In genomic region chr12:17215754-17216153, GRCh38 we compare ENCODE assay signal across 19 cellular contexts.
DNase-seq lines count a peak whose midpoint lies in the region; ATAC-seq, FAIRE-seq and TF ChIP-seq lines count a peak whose summit lies in the region.
"Had no signal": no experiment of that assay in that cellular context is flagged by ENCODE, and none has a peak within 500 bp of the region (broad histone marks: within the 10 kb centered on the region; RNA-seq: fewer than 3 reads in every experiment).

No MANE protein-coding gene starts in this region.

- in situ Hi-C loops in ACHN (cut with HindIII; ENCODE audit: low pct_ligation_motif_present, low pct_unique_long_range_greater_than_20kb, low sequenced_read_pairs) = no loop called here
- in situ Hi-C loops in Panc1 (cut with HindIII; ENCODE audit: low pct_unique_long_range_greater_than_20kb, low sequenced_read_pairs) = no loop called here

- H3K4me3 ChIP-seq in Panc1 (ENCODE audit: low read depth in 2 of 2, low read length in 2 of 2) = no peak overlapping the region
- H3K4me3 ChIP-seq in pancreas = no peak overlapping the region
- H3K4me3 ChIP-seq: gastroesophageal sphincter had no signal

- intact Hi-C loops in Panc1 (cut with micrococcal nuclease; ENCODE audit: unreplicated experiment) (no loop called here), pancreas (cut with DNase I) (no loop called here)

- ATAC-seq in Panc1 = no peak
- no peak for ATAC-seq in HG03025 (IDR thresholded peaks at IDR 0.05; ENCODE audit: low FRiP score, unreplicated experiment)
- ATAC-seq in pancreas = no peak
- ATAC-seq: gastroesophageal sphincter; naive thymus-derived CD8-positive, alpha-beta T cell; stimulated activated naive CD8-positive, alpha-beta T cell treated with anti-CD3 and anti-CD28 coated beads, Interleukin-15, amount 100 ng/mL, for 72 hours had no signal

- H3K27ac ChIP-seq in Panc1 (ENCODE audit: low read length) = no peak overlapping the region
- no peak overlapping the region for H3K27ac ChIP-seq in pancreas
- H3K27ac ChIP-seq: gastroesophageal sphincter, VCaP had no signal

- H3K4me1 ChIP-seq in Panc1 (ENCODE audit: control insufficient read depth, insufficient read depth, low read length) (no peaks in the 10 kb centered on the region), pancreas (no peaks in the 10 kb centered on the region)
- H3K4me1 ChIP-seq: BE2C, gastroesophageal sphincter had no signal

- no peaks in the 10 kb centered on the region; the same call in 1 of the 2 replicates for H3K9me3 ChIP-seq in Panc1 (ENCODE audit: control insufficient read depth, insufficient read depth, low read depth, low read length)
- H3K9me3 ChIP-seq in pancreas = no peaks in the 10 kb centered on the region
- H3K9me3 ChIP-seq: BE2C, gastroesophageal sphincter had no signal

- TF ChIP-seq CTCF in Panc1 (IDR thresholded peaks at IDR 0.05) (0 out of 2 replicates have a peak, but pooled peaks have one; percentile 7), pancreas (IDR thresholded peaks at IDR 0.05) (no peak)

- WGBS in pancreas, 2 donors = 41 to 67% methylated on average over 2 of the region's 2 CpGs

- FAIRE-seq in pancreas (lab: Jason Lieb, UNC) = no peak

- BruUV-seq in Panc1 (replicated peaks; lab: Mats Ljungman, UMichigan) = no TSS peak

- DNase-seq in ACHN = peak; percentile 57
- peak; percentile 5 for DNase-seq in HT-29 (ENCODE audit: low spot score)
- DNase-seq in Panc1 (ENCODE audit: low read depth, low spot score) = no peak
- DNase-seq in islet precursor cell = peak; percentile 59
- no peak for DNase-seq in NCI-H526 (lab: John Stamatoyannopoulos, UW)
- DNase-seq in pancreas = no peak
- no peak for DNase-seq in central memory CD4-positive, alpha-beta T cell
- DNase-seq: BE2C; DMS79; immature natural killer cell; mammary epithelial cell; MM.1S; naive thymus-derived CD8-positive, alpha-beta T cell; NCI-H2171; stimulated activated CD4-positive, alpha-beta T cell treated with anti-CD3 and anti-CD28 coated beads, Interleukin-15, amount 100 ng/mL, for 24 hours; stimulated activated naive CD8-positive, alpha-beta T cell treated with anti-CD3 and anti-CD28 coated beads, Interleukin-15, amount 100 ng/mL, for 72 hours had no signal

- POLR2A ChIA-PET in Panc1 (lab: Charles Lee) = no interaction called here

- no peaks in the 10 kb centered on the region for H3K27me3 ChIP-seq in Panc1 (ENCODE audit: control insufficient read depth, insufficient read depth, low read length)
- H3K27me3 ChIP-seq in pancreas = no peaks in the 10 kb centered on the region
- H3K27me3 ChIP-seq: BE2C, gastroesophageal sphincter had no signal

- CTCF ChIA-PET in Panc1 (lab: Charles Lee) = no interaction called here

- no peaks in the 10 kb centered on the region for H3K36me3 ChIP-seq in Panc1 (ENCODE audit: control insufficient read depth, insufficient read depth, low read length)
- H3K36me3 ChIP-seq in pancreas = no peaks in the 10 kb centered on the region
- H3K36me3 ChIP-seq: BE2C, gastroesophageal sphincter had no signal

Comparison
In these comparisons a context has a peak if more than half of its experiments do, and no peak if none do; other contexts are left out.
1. DNase-seq: peak in ACHN (single experiment), HT-29 (single experiment) and islet precursor cell (single experiment); none in Panc1 (single experiment), NCI-H526 (0 of 2), pancreas (0 of 6) and central memory CD4-positive, alpha-beta T cell (single experiment).